1 cellular context compared by ENCODE assay signal in genomic region chrX:71107245-71107644, GRCh38.
A peak's percentile ranks its signal among the peaks of the same experiment; 100 is the strongest.
TF ChIP-seq lines count a peak whose summit lies in the region.

No MANE protein-coding gene starts in this region.

TF ChIP-seq in GM12878, 131 proteins besides CTCF, POLR2A, EP300 and RAD21:
- no peak for TF ChIP-seq PAX8 (IDR thresholded peaks at IDR 0.05)
- TF ChIP-seq BCLAF1 (IDR thresholded peaks at IDR 0.05), result no peak
- TF ChIP-seq ZBTB40 (IDR thresholded peaks at IDR 0.05; ENCODE audit: borderline replicate concordance), result 0 out of 2 replicates have a peak, but pooled peaks have one; percentile 21
